Comparison of ENCODE assay signal across 1 cellular context in the genomic region with DNA sequence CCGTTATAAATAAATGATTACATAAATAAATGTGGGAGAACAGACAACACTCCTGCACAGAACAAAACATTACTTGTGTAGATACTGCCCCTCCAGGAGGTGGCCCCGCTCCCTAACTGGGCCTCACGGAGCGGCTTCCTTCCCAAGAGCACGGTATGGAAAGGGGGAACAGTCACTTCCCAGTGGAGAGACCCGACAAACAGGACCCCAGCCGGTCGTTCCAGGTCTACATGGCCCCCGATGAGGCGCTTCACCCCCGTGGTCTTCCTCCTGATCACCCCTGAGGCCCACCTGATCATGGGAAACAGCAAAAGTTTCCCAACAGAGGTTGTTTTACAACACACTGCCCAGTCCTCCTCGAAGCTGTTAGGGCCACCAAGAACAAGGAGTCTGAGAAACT.
TF ChIP-seq lines count a peak whose summit lies in the region.

No MANE protein-coding gene starts in this region.

TF ChIP-seq in HEK293, 187 proteins besides CTCF, POLR2A, EP300 and RAD21 (continued from another document):
- TF ChIP-seq, protein P1, sequence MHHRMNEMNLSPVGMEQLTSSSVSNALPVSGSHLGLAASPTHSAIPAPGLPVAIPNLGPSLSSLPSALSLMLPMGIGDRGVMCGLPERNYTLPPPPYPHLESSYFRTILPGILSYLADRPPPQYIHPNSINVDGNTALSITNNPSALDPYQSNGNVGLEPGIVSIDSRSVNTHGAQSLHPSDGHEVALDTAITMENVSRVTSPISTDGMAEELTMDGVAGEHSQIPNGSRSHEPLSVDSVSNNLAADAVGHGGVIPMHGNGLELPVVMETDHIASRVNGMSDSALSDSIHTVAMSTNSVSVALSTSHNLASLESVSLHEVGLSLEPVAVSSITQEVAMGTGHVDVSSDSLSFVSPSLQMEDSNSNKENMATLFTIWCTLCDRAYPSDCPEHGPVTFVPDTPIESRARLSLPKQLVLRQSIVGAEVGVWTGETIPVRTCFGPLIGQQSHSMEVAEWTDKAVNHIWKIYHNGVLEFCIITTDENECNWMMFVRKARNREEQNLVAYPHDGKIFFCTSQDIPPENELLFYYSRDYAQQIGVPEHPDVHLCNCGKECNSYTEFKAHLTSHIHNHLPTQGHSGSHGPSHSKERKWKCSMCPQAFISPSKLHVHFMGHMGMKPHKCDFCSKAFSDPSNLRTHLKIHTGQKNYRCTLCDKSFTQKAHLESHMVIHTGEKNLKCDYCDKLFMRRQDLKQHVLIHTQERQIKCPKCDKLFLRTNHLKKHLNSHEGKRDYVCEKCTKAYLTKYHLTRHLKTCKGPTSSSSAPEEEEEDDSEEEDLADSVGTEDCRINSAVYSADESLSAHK (tag by site-specific recombination; IDR thresholded peaks at IDR 0.05): 0 out of 2 replicates have a peak, but pooled peaks have one; percentile 32
